ENCODE assay signal across 2 cellular contexts in the genomic region with DNA sequence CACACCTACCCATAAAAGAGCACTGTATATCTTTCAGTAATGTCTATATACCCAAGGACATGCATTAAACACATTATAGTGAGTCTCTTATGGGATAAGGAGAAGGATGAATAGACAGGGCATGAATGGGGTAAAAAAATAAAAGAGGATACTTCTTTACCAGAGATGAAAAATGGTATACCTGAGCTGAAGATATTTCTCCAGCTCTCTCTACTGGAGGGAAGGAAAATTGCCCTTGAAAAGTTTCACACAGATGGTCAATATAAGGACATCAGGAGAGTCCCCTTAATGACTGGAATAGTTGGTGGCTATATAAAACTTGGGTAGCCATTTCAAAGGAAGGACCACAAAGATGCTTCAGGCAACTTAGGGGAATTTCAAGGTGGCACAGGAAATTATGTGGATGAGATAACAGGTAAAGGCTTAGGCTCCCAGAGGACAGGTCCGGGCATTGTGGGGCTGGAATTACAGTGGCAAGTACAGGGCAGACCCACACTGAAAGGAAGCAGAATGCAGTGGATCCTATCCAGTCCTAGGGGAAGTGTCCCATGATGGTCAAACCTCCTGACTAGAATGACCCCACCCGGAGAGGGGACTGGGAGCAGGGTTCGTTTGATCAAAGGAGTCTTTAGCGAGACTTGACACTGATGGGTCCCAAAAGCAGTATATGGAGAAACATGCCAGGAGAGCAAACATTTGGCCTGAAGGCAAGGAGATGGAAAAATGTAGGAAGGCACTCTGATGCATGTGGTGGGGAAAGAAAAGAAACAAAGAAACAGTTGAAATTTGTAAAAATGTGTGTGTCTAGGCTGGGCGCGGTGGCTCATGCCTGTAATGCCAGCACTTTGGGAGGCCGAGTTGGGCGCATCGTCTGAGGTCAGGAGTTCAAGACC.
TF ChIP-seq lines count a peak whose summit lies in the region.

No MANE protein-coding gene starts in this region.

TF ChIP-seq in GM23338, 12 proteins besides CTCF, POLR2A, EP300 and RAD21 (continues in another document):
- TF ChIP-seq EZH2 (IDR thresholded peaks at IDR 0.05; ENCODE audit: low read depth, unreplicated experiment) (no peak), CREB1 (CRISPR knock-in tag; IDR thresholded peaks at IDR 0.05; ENCODE audit: low read depth) (no peak), EZH2phosphoT487 (IDR thresholded peaks at IDR 0.05; ENCODE audit: unreplicated experiment) (no peak), JUNB (IDR thresholded peaks at IDR 0.05; ENCODE audit: unreplicated experiment) (no peak), NANOG (IDR thresholded peaks at IDR 0.05; ENCODE audit: borderline replicate concordance) (no peak), STAT1 (IDR thresholded peaks at IDR 0.05; ENCODE audit: unreplicated experiment) (no peak)
- TF ChIP-seq, protein P1, sequence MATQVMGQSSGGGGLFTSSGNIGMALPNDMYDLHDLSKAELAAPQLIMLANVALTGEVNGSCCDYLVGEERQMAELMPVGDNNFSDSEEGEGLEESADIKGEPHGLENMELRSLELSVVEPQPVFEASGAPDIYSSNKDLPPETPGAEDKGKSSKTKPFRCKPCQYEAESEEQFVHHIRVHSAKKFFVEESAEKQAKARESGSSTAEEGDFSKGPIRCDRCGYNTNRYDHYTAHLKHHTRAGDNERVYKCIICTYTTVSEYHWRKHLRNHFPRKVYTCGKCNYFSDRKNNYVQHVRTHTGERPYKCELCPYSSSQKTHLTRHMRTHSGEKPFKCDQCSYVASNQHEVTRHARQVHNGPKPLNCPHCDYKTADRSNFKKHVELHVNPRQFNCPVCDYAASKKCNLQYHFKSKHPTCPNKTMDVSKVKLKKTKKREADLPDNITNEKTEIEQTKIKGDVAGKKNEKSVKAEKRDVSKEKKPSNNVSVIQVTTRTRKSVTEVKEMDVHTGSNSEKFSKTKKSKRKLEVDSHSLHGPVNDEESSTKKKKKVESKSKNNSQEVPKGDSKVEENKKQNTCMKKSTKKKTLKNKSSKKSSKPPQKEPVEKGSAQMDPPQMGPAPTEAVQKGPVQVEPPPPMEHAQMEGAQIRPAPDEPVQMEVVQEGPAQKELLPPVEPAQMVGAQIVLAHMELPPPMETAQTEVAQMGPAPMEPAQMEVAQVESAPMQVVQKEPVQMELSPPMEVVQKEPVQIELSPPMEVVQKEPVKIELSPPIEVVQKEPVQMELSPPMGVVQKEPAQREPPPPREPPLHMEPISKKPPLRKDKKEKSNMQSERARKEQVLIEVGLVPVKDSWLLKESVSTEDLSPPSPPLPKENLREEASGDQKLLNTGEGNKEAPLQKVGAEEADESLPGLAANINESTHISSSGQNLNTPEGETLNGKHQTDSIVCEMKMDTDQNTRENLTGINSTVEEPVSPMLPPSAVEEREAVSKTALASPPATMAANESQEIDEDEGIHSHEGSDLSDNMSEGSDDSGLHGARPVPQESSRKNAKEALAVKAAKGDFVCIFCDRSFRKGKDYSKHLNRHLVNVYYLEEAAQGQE (IDR thresholded peaks at IDR 0.05; ENCODE audit: unreplicated experiment): no peak
- TF ChIP-seq, protein P2, sequence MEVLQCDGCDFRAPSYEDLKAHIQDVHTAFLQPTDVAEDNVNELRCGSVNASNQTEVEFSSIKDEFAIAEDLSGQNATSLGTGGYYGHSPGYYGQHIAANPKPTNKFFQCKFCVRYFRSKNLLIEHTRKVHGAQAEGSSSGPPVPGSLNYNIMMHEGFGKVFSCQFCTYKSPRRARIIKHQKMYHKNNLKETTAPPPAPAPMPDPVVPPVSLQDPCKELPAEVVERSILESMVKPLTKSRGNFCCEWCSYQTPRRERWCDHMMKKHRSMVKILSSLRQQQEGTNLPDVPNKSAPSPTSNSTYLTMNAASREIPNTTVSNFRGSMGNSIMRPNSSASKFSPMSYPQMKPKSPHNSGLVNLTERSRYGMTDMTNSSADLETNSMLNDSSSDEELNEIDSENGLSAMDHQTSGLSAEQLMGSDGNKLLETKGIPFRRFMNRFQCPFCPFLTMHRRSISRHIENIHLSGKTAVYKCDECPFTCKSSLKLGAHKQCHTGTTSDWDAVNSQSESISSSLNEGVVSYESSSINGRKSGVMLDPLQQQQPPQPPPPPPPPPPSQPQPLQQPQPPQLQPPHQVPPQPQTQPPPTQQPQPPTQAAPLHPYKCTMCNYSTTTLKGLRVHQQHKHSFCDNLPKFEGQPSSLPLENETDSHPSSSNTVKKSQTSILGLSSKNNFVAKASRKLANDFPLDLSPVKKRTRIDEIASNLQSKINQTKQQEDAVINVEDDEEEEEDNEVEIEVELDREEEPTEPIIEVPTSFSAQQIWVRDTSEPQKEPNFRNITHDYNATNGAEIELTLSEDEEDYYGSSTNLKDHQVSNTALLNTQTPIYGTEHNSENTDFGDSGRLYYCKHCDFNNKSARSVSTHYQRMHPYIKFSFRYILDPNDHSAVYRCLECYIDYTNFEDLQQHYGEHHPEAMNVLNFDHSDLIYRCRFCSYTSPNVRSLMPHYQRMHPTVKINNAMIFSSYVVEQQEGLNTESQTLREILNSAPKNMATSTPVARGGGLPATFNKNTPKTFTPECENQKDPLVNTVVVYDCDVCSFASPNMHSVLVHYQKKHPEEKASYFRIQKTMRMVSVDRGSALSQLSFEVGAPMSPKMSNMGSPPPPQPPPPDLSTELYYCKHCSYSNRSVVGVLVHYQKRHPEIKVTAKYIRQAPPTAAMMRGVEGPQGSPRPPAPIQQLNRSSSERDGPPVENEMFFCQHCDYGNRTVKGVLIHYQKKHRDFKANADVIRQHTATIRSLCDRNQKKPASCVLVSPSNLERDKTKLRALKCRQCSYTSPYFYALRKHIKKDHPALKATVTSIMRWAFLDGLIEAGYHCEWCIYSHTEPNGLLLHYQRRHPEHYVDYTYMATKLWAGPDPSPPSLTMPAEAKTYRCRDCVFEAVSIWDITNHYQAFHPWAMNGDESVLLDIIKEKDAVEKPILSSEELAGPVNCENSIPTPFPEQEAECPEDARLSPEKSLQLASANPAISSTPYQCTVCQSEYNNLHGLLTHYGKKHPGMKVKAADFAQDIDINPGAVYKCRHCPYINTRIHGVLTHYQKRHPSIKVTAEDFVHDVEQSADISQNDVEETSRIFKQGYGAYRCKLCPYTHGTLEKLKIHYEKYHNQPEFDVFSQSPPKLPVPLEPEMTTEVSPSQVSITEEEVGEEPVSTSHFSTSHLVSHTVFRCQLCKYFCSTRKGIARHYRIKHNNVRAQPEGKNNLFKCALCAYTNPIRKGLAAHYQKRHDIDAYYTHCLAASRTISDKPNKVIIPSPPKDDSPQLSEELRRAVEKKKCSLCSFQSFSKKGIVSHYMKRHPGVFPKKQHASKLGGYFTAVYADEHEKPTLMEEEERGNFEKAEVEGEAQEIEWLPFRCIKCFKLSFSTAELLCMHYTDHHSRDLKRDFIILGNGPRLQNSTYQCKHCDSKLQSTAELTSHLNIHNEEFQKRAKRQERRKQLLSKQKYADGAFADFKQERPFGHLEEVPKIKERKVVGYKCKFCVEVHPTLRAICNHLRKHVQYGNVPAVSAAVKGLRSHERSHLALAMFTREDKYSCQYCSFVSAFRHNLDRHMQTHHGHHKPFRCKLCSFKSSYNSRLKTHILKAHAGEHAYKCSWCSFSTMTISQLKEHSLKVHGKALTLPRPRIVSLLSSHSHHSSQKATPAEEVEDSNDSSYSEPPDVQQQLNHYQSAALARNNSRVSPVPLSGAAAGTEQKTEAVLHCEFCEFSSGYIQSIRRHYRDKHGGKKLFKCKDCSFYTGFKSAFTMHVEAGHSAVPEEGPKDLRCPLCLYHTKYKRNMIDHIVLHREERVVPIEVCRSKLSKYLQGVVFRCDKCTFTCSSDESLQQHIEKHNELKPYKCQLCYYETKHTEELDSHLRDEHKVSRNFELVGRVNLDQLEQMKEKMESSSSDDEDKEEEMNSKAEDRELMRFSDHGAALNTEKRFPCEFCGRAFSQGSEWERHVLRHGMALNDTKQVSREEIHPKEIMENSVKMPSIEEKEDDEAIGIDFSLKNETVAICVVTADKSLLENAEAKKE (CRISPR knock-in tag; IDR thresholded peaks at IDR 0.05): no peak

TF ChIP-seq in K562, 482 proteins besides CTCF, POLR2A, EP300 and RAD21 (continues in another document):
- TF ChIP-seq BRD9 (IDR thresholded peaks at IDR 0.05; ENCODE audit: low read depth, partially characterized antibody) (no peak), CCNT2 (IDR thresholded peaks at IDR 0.05; ENCODE audit: borderline replicate concordance, extremely low read depth, insufficient read length, low read depth, low read length) (no peak)
- TF ChIP-seq, protein P3, sequence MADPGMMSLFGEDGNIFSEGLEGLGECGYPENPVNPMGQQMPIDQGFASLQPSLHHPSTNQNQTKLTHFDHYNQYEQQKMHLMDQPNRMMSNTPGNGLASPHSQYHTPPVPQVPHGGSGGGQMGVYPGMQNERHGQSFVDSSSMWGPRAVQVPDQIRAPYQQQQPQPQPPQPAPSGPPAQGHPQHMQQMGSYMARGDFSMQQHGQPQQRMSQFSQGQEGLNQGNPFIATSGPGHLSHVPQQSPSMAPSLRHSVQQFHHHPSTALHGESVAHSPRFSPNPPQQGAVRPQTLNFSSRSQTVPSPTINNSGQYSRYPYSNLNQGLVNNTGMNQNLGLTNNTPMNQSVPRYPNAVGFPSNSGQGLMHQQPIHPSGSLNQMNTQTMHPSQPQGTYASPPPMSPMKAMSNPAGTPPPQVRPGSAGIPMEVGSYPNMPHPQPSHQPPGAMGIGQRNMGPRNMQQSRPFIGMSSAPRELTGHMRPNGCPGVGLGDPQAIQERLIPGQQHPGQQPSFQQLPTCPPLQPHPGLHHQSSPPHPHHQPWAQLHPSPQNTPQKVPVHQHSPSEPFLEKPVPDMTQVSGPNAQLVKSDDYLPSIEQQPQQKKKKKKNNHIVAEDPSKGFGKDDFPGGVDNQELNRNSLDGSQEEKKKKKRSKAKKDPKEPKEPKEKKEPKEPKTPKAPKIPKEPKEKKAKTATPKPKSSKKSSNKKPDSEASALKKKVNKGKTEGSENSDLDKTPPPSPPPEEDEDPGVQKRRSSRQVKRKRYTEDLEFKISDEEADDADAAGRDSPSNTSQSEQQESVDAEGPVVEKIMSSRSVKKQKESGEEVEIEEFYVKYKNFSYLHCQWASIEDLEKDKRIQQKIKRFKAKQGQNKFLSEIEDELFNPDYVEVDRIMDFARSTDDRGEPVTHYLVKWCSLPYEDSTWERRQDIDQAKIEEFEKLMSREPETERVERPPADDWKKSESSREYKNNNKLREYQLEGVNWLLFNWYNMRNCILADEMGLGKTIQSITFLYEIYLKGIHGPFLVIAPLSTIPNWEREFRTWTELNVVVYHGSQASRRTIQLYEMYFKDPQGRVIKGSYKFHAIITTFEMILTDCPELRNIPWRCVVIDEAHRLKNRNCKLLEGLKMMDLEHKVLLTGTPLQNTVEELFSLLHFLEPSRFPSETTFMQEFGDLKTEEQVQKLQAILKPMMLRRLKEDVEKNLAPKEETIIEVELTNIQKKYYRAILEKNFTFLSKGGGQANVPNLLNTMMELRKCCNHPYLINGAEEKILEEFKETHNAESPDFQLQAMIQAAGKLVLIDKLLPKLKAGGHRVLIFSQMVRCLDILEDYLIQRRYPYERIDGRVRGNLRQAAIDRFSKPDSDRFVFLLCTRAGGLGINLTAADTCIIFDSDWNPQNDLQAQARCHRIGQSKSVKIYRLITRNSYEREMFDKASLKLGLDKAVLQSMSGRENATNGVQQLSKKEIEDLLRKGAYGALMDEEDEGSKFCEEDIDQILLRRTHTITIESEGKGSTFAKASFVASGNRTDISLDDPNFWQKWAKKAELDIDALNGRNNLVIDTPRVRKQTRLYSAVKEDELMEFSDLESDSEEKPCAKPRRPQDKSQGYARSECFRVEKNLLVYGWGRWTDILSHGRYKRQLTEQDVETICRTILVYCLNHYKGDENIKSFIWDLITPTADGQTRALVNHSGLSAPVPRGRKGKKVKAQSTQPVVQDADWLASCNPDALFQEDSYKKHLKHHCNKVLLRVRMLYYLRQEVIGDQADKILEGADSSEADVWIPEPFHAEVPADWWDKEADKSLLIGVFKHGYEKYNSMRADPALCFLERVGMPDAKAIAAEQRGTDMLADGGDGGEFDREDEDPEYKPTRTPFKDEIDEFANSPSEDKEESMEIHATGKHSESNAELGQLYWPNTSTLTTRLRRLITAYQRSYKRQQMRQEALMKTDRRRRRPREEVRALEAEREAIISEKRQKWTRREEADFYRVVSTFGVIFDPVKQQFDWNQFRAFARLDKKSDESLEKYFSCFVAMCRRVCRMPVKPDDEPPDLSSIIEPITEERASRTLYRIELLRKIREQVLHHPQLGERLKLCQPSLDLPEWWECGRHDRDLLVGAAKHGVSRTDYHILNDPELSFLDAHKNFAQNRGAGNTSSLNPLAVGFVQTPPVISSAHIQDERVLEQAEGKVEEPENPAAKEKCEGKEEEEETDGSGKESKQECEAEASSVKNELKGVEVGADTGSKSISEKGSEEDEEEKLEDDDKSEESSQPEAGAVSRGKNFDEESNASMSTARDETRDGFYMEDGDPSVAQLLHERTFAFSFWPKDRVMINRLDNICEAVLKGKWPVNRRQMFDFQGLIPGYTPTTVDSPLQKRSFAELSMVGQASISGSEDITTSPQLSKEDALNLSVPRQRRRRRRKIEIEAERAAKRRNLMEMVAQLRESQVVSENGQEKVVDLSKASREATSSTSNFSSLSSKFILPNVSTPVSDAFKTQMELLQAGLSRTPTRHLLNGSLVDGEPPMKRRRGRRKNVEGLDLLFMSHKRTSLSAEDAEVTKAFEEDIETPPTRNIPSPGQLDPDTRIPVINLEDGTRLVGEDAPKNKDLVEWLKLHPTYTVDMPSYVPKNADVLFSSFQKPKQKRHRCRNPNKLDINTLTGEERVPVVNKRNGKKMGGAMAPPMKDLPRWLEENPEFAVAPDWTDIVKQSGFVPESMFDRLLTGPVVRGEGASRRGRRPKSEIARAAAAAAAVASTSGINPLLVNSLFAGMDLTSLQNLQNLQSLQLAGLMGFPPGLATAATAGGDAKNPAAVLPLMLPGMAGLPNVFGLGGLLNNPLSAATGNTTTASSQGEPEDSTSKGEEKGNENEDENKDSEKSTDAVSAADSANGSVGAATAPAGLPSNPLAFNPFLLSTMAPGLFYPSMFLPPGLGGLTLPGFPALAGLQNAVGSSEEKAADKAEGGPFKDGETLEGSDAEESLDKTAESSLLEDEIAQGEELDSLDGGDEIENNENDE (IDR thresholded peaks at IDR 0.05; ENCODE audit: low read depth, low read length): no peak
- TF ChIP-seq, protein P4, sequence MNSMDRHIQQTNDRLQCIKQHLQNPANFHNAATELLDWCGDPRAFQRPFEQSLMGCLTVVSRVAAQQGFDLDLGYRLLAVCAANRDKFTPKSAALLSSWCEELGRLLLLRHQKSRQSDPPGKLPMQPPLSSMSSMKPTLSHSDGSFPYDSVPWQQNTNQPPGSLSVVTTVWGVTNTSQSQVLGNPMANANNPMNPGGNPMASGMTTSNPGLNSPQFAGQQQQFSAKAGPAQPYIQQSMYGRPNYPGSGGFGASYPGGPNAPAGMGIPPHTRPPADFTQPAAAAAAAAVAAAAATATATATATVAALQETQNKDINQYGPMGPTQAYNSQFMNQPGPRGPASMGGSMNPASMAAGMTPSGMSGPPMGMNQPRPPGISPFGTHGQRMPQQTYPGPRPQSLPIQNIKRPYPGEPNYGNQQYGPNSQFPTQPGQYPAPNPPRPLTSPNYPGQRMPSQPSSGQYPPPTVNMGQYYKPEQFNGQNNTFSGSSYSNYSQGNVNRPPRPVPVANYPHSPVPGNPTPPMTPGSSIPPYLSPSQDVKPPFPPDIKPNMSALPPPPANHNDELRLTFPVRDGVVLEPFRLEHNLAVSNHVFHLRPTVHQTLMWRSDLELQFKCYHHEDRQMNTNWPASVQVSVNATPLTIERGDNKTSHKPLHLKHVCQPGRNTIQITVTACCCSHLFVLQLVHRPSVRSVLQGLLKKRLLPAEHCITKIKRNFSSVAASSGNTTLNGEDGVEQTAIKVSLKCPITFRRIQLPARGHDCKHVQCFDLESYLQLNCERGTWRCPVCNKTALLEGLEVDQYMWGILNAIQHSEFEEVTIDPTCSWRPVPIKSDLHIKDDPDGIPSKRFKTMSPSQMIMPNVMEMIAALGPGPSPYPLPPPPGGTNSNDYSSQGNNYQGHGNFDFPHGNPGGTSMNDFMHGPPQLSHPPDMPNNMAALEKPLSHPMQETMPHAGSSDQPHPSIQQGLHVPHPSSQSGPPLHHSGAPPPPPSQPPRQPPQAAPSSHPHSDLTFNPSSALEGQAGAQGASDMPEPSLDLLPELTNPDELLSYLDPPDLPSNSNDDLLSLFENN (IDR thresholded peaks at IDR 0.05; ENCODE audit: low read depth in 2 of 2, low read length in 2 of 2): no peak
